In genomic region chr1:216750031-216750627, GRCh38 we compare ENCODE assay signal across 8 cellular contexts.
DNase-seq lines count a peak whose midpoint lies in the region; ATAC-seq and TF ChIP-seq lines count a peak whose summit lies in the region.

No MANE protein-coding gene starts in this region.

- peak; percentile 37 for DNase-seq in HK-2 (ENCODE audit: unreplicated experiment)
- DNase-seq in NCI-H748 treated with DMSO at 0.1 percent for 48 hours (lab: John Stamatoyannopoulos, UW), result peak; percentile 26
- peak; percentile 66 to 71 for DNase-seq in cardiac fibroblast (ENCODE audit: low read depth in 2 of 2)
- DNase-seq in left kidney (ENCODE audit: low read depth, low spot score), result peak; percentile 88
- no peak for DNase-seq in activated naive CD4-positive, alpha-beta T cell treated with anti-CD3 and anti-CD28 coated beads, Interleukin-2, amount 50 U/mL, for 16 hours
- no peak for DNase-seq in GDM1 (lab: John Stamatoyannopoulos, UW)

- no peak for ATAC-seq in GM21367 (IDR thresholded peaks at IDR 0.05; ENCODE audit: unreplicated experiment)

- H3K4me3 ChIP-seq in cardiac fibroblast (replicated peaks in 1 of 2; ENCODE audit: low read depth in 2 of 2, low read length in 2 of 2), result no peak overlapping the region

- TF ChIP-seq CTCF in GM12874 (IDR thresholded peaks at IDR 0.05; ENCODE audit: insufficient read depth, low read depth, low read length) (peak; percentile 41; the same call in 1 of the 2 replicates), cardiac fibroblast (IDR thresholded peaks at IDR 0.05; ENCODE audit: low read depth, low read length) (peak; percentile 65)

Comparison
In these comparisons a context has a peak if more than half of its experiments do, and no peak if none do; other contexts are left out.
1. DNase-seq: peak in HK-2 (single experiment), NCI-H748 treated with DMSO at 0.1 percent for 48 hours (single experiment), cardiac fibroblast (2 of 2) and left kidney (single experiment); none in activated naive CD4-positive, alpha-beta T cell treated with anti-CD3 and anti-CD28 coated beads, Interleukin-2, amount 50 U/mL, for 16 hours (single experiment) and GDM1 (single experiment).